In the genomic region with DNA sequence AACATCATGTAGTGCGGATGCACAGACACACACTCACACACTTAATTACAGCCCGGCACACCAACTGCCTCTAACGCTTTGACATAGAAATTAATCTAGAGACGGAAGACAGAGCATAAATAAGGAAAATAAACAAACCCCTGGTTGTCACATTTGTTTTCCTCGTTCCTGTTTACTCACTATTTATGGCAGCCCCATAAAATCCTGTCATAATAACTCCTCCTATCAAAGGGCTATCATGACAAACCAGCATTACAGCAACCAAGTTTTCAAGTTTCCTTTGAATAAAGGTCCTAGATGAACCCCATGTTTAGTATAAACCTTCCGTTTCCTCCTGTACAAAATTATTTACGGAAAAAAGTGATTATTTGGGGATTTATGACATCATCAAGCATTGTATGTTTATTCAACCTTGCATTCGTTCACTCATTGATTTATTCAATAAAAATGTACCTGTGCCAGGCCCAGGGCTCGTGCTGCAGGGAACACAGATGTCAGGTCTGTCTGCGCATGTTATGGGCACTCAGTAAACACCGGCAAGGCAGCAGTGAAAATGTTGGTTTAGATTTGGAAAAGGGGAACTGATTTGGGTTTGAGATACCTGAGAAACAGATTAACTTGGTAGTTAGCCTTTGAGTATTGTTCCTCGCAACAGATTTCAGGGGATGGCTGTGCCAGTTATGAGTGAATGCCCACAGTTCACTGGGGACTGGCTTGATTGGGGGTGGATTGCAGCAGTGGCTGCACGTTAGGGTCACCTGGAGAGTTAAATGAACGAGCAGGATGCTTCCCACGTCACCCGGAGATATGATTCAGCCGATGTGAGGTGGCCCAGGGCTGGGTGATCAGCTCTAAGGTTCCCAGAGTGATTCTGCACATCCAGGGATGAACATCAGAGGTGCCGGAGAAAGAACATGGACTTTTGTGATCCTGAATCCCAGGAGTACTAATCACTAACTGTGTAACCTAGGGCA, we compare ENCODE assay signal across 29 cellular contexts.
"Had no signal": no experiment of that assay in that cellular context is flagged by ENCODE, and none has a peak within 500 bp of the region (broad histone marks: within the 10 kb centered on the region; RNA-seq: fewer than 3 reads in every experiment).

No MANE protein-coding gene starts in this region.

- ATAC-seq: activated naive CD8-positive, alpha-beta T cell treated with anti-CD3 and anti-CD28 coated beads, Interleukin-2, amount 50 U/mL, for 24 hours; gastrocnemius medialis; stimulated activated memory B cell treated with anti-CD40 and anti-IgM and Interleukin-4, amounts not matched to agents 10 μg/mL and 1 μg/mL and 100 μg/mL, for 72 hours; WTC11 had no signal

- H3K36me3 Mint-ChIP-seq: activated naive CD4-positive, alpha-beta T cell treated with anti-CD3 and anti-CD28 coated beads, Interleukin-2, amount 10 ng/mL, durations not matched to agents 7 days and 5 days; memory B cell; stimulated activated memory B cell treated with anti-CD40 and anti-IgM and Interleukin-4, amounts not matched to agents 10 μg/mL and 1 μg/mL and 100 μg/mL, for 72 hours had no signal

- H3K4me3 Mint-ChIP-seq: activated CD4-positive, alpha-beta memory T cell treated with anti-CD3 and anti-CD28 coated beads, Interleukin-2, amount 10 ng/mL, durations not matched to agents 7 days and 5 days; activated CD4-positive, alpha-beta T cell treated with anti-CD3 and anti-CD28 coated beads, Interleukin-2, amount 10 ng/mL, durations not matched to agents 7 days and 5 days; activated naive CD4-positive, alpha-beta T cell treated with anti-CD3 and anti-CD28 coated beads, Interleukin-2, amount 10 ng/mL, durations not matched to agents 7 days and 5 days; activated naive CD8-positive, alpha-beta T cell treated with anti-CD3 and anti-CD28 coated beads, Interleukin-2, amount 50 U/mL, for 24 hours; activated T-cell treated with anti-CD3 and anti-CD28 coated beads, Interleukin-2, amount 50 U/mL, for 24 hours; central memory CD8-positive, alpha-beta T cell; memory B cell; nephron; stimulated activated memory B cell treated with anti-CD40 and anti-IgM and Interleukin-4, amounts not matched to agents 10 μg/mL and 1 μg/mL and 100 μg/mL, for 72 hours; WTC11 had no signal

- H3K4me1 ChIP-seq: breast epithelium, gastrocnemius medialis, sigmoid colon, stomach, thyroid gland, upper lobe of left lung had no signal

- H3K27ac ChIP-seq: breast epithelium, gastrocnemius medialis, sigmoid colon, stomach, thyroid gland, upper lobe of left lung, vagina had no signal

- DNase-seq: activated CD4-positive, alpha-beta memory T cell treated with anti-CD3 and anti-CD28 coated beads, Interleukin-2, amount 10 ng/mL, durations not matched to agents 7 days and 5 days; activated CD4-positive, alpha-beta T cell treated with anti-CD3 and anti-CD28 coated beads for 1 hour; activated CD4-positive, alpha-beta T cell treated with anti-CD3 and anti-CD28 coated beads, Interleukin-2, amount 10 ng/mL, durations not matched to agents 7 days and 5 days; activated CD8-positive, alpha-beta memory T cell treated with anti-CD3 and anti-CD28 coated beads, Interleukin-2, amount 50 U/mL, for 48 hours; activated gamma-delta T cell; activated naive CD4-positive, alpha-beta T cell treated with anti-CD3 and anti-CD28 coated beads, Interleukin-2, amount 10 ng/mL, durations not matched to agents 7 days and 5 days; activated naive CD8-positive, alpha-beta T cell treated with anti-CD3 and anti-CD28 coated beads, Interleukin-2, amount 50 U/mL, for 24 hours; activated T-cell treated with anti-CD3 and anti-CD28 coated beads, Interleukin-2, amount 50 U/mL, for 24 hours; amygdala; dermis blood vessel endothelial cell; effector CD8-positive, alpha-beta T cell; gastrocnemius medialis; sigmoid colon; stimulated activated CD4-positive, alpha-beta T cell treated with anti-CD3 and anti-CD28 coated beads, Interleukin-1b, Interleukin-23, amount 100 ng/mL, for 48 hours; stimulated activated CD4-positive, alpha-beta T cell treated with anti-CD3 and anti-CD28 coated beads, Interleukin-4, amount 100 ng/mL, for 4 hours; stimulated activated CD8-positive, alpha-beta memory T cell treated with anti-CD3 and anti-CD28 coated beads, Interleukin-4, amount 100 ng/mL, for 48 hours; stomach; T-helper 2 cell; upper lobe of left lung had no signal

- H3K4me3 ChIP-seq: breast epithelium, gastrocnemius medialis, sigmoid colon, smooth muscle cell, stomach, thyroid gland, upper lobe of left lung, vagina had no signal

- H3K36me3 ChIP-seq: breast epithelium, gastrocnemius medialis, sigmoid colon, stomach, thyroid gland, upper lobe of left lung, vagina had no signal

- H3K4me1 Mint-ChIP-seq: activated CD4-positive, alpha-beta memory T cell treated with anti-CD3 and anti-CD28 coated beads, Interleukin-2, amount 10 ng/mL, durations not matched to agents 7 days and 5 days; activated CD4-positive, alpha-beta T cell treated with anti-CD3 and anti-CD28 coated beads, Interleukin-2, amount 10 ng/mL, durations not matched to agents 7 days and 5 days; activated naive CD4-positive, alpha-beta T cell treated with anti-CD3 and anti-CD28 coated beads, Interleukin-2, amount 10 ng/mL, durations not matched to agents 7 days and 5 days; activated naive CD8-positive, alpha-beta T cell treated with anti-CD3 and anti-CD28 coated beads, Interleukin-2, amount 50 U/mL, for 24 hours; central memory CD8-positive, alpha-beta T cell; memory B cell; nephron; stimulated activated memory B cell treated with anti-CD40 and anti-IgM and Interleukin-4, amounts not matched to agents 10 μg/mL and 1 μg/mL and 100 μg/mL, for 72 hours; WTC11 had no signal

- H3K9me3 Mint-ChIP-seq: activated CD4-positive, alpha-beta T cell treated with anti-CD3 and anti-CD28 coated beads, Interleukin-2, amount 10 ng/mL, durations not matched to agents 7 days and 5 days; memory B cell; stimulated activated memory B cell treated with anti-CD40 and anti-IgM and Interleukin-4, amounts not matched to agents 10 μg/mL and 1 μg/mL and 100 μg/mL, for 72 hours had no signal

- H3K9me3 ChIP-seq: breast epithelium, gastrocnemius medialis, thyroid gland, upper lobe of left lung, vagina had no signal

- H3K27ac Mint-ChIP-seq: activated CD4-positive, alpha-beta memory T cell treated with anti-CD3 and anti-CD28 coated beads, Interleukin-2, amount 10 ng/mL, durations not matched to agents 7 days and 5 days; activated CD4-positive, alpha-beta T cell treated with anti-CD3 and anti-CD28 coated beads, Interleukin-2, amount 10 ng/mL, durations not matched to agents 7 days and 5 days; activated naive CD4-positive, alpha-beta T cell treated with anti-CD3 and anti-CD28 coated beads, Interleukin-2, amount 10 ng/mL, durations not matched to agents 7 days and 5 days; activated naive CD8-positive, alpha-beta T cell treated with anti-CD3 and anti-CD28 coated beads, Interleukin-2, amount 50 U/mL, for 24 hours; activated T-cell treated with anti-CD3 and anti-CD28 coated beads, Interleukin-2, amount 50 U/mL, for 24 hours; memory B cell; progenitor cell of endocrine pancreas; stimulated activated memory B cell treated with anti-CD40 and anti-IgM and Interleukin-4, amounts not matched to agents 10 μg/mL and 1 μg/mL and 100 μg/mL, for 72 hours; WTC11 had no signal

- H3K27me3 Mint-ChIP-seq: stimulated activated memory B cell treated with anti-CD40 and anti-IgM and Interleukin-4, amounts not matched to agents 10 μg/mL and 1 μg/mL and 100 μg/mL, for 72 hours had no signal
